Comparison of ENCODE assay signal across 30 cellular contexts in the genomic region with DNA sequence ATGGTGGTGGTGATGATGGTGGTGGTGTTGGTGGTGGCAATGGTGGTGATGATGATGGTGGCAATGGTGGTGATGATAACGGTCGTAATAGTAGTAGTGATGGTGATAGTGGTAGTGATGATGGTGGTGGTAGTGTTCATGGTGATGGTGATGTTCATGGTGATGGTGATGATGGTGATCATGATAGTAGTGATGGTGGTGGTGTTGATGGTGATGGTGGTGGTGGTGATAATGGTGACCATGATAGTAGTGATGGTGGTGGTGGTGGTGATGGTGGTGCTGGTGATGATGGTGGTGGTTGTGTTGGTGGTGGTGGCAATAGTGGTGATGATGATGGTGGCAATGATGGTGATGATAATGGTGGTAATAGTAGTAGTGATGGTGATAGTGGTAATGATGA.
"Had no signal": no experiment of that assay in that cellular context is flagged by ENCODE, and none has a peak within 500 bp of the region (broad histone marks: within the 10 kb centered on the region; RNA-seq: fewer than 3 reads in every experiment).

No MANE protein-coding gene starts in this region.

- H3K27me3 Mint-ChIP-seq: activated CD4-positive, alpha-beta memory T cell treated with anti-CD3 and anti-CD28 coated beads, Interleukin-2, amount 10 ng/mL, durations not matched to agents 7 days and 5 days; activated CD4-positive, alpha-beta T cell treated with anti-CD3 and anti-CD28 coated beads, Interleukin-2, amount 10 ng/mL, durations not matched to agents 7 days and 5 days; activated naive CD4-positive, alpha-beta T cell treated with anti-CD3 and anti-CD28 coated beads, Interleukin-2, amount 10 ng/mL, durations not matched to agents 7 days and 5 days; activated naive CD8-positive, alpha-beta T cell treated with anti-CD3 and anti-CD28 coated beads, Interleukin-2, amount 10 ng/mL, durations not matched to agents 7 days and 5 days; activated T-cell treated with anti-CD3 and anti-CD28 coated beads, Interleukin-2, amount 50 U/mL, for 24 hours had no signal

- H3K27me3 ChIP-seq: ascending aorta, breast epithelium, cardiac muscle cell, colonic mucosa had no signal

- H3K27ac Mint-ChIP-seq: activated CD4-positive, alpha-beta memory T cell treated with anti-CD3 and anti-CD28 coated beads, Interleukin-2, amount 10 ng/mL, durations not matched to agents 7 days and 5 days; activated CD4-positive, alpha-beta T cell treated with anti-CD3 and anti-CD28 coated beads, Interleukin-2, amount 10 ng/mL, durations not matched to agents 7 days and 5 days; activated naive CD4-positive, alpha-beta T cell treated with anti-CD3 and anti-CD28 coated beads, Interleukin-2, amount 10 ng/mL, durations not matched to agents 7 days and 5 days; activated naive CD4-positive, alpha-beta T cell treated with anti-CD3 and anti-CD28 coated beads, Interleukin-2, amount 50 U/mL, for 72 hours; activated naive CD8-positive, alpha-beta T cell treated with anti-CD3 and anti-CD28 coated beads, Interleukin-2, amount 10 ng/mL, durations not matched to agents 7 days and 5 days; activated T-cell treated with anti-CD3 and anti-CD28 coated beads, Interleukin-2, amount 50 U/mL, for 24 hours; activated T-cell treated with anti-CD3 and anti-CD28 coated beads, Interleukin-2, amount 50 U/mL, for 72 hours; brain; endodermal cell; WTC11 had no signal

- H3K36me3 Mint-ChIP-seq: activated naive CD4-positive, alpha-beta T cell treated with anti-CD3 and anti-CD28 coated beads, Interleukin-2, amount 10 ng/mL, durations not matched to agents 7 days and 5 days; activated naive CD4-positive, alpha-beta T cell treated with anti-CD3 and anti-CD28 coated beads, Interleukin-2, amount 50 U/mL, for 72 hours; activated naive CD8-positive, alpha-beta T cell treated with anti-CD3 and anti-CD28 coated beads, Interleukin-2, amount 10 ng/mL, durations not matched to agents 7 days and 5 days; brain; WTC11 had no signal

- H3K27ac ChIP-seq: ascending aorta, cardiac muscle cell, colonic mucosa had no signal

- H3K9me3 Mint-ChIP-seq: activated naive CD4-positive, alpha-beta T cell treated with anti-CD3 and anti-CD28 coated beads, Interleukin-2, amount 50 U/mL, for 72 hours; activated naive CD8-positive, alpha-beta T cell treated with anti-CD3 and anti-CD28 coated beads, Interleukin-2, amount 10 ng/mL, durations not matched to agents 7 days and 5 days; activated T-cell treated with anti-CD3 and anti-CD28 coated beads, Interleukin-2, amount 50 U/mL, for 72 hours; endodermal cell had no signal

- FAIRE-seq: frontal cortex, TTC549 had no signal

- H3K9me3 ChIP-seq: ascending aorta, breast epithelium, colonic mucosa had no signal

- H3K4me3 ChIP-seq: ascending aorta, breast epithelium, cardiac muscle cell, colonic mucosa had no signal

- H3K4me3 Mint-ChIP-seq: activated CD4-positive, alpha-beta memory T cell treated with anti-CD3 and anti-CD28 coated beads, Interleukin-2, amount 10 ng/mL, durations not matched to agents 7 days and 5 days; activated CD4-positive, alpha-beta T cell treated with anti-CD3 and anti-CD28 coated beads, Interleukin-2, amount 10 ng/mL, durations not matched to agents 7 days and 5 days; activated naive CD4-positive, alpha-beta T cell treated with anti-CD3 and anti-CD28 coated beads, Interleukin-2, amount 10 ng/mL, durations not matched to agents 7 days and 5 days; activated naive CD8-positive, alpha-beta T cell treated with anti-CD3 and anti-CD28 coated beads, Interleukin-2, amount 10 ng/mL, durations not matched to agents 7 days and 5 days; activated T-cell treated with anti-CD3 and anti-CD28 coated beads, Interleukin-2, amount 50 U/mL, for 24 hours; activated T-cell treated with anti-CD3 and anti-CD28 coated beads, Interleukin-2, amount 50 U/mL, for 72 hours; brain; endodermal cell; WTC11 had no signal

- ATAC-seq: activated naive CD4-positive, alpha-beta T cell treated with anti-CD3 and anti-CD28 coated beads, Interleukin-2, amount 50 U/mL, for 72 hours; activated T-cell treated with anti-CD3 and anti-CD28 coated beads, Interleukin-2, amount 50 U/mL, for 72 hours; esophagus mucosa; WTC11 had no signal

- DNase-seq: activated CD4-positive, alpha-beta memory T cell treated with anti-CD3 and anti-CD28 coated beads, Interleukin-2, amount 10 ng/mL, durations not matched to agents 7 days and 5 days; activated CD4-positive, alpha-beta T cell treated with anti-CD3 and anti-CD28 coated beads for 1 hour; activated CD4-positive, alpha-beta T cell treated with anti-CD3 and anti-CD28 coated beads for 4 hours; activated CD4-positive, alpha-beta T cell treated with anti-CD3 and anti-CD28 coated beads, Interleukin-2, amount 10 ng/mL, durations not matched to agents 7 days and 5 days; activated CD4-positive, alpha-beta T cell treated with anti-CD3 and anti-CD28 coated beads, Interleukin-2, amount 50 U/mL, for 4 hours; activated CD8-positive, alpha-beta memory T cell treated with anti-CD3 and anti-CD28 coated beads, Interleukin-2, amount 50 U/mL, for 48 hours; activated gamma-delta T cell; activated naive CD4-positive, alpha-beta T cell; activated naive CD4-positive, alpha-beta T cell treated with anti-CD3 and anti-CD28 coated beads, Interleukin-2, amount 10 ng/mL, durations not matched to agents 7 days and 5 days; activated naive CD8-positive, alpha-beta T cell treated with anti-CD3 and anti-CD28 coated beads, Interleukin-2, amount 10 ng/mL, durations not matched to agents 7 days and 5 days; activated T-cell treated with anti-CD3 and anti-CD28 coated beads for 4 hours; activated T-cell treated with anti-CD3 and anti-CD28 coated beads, Interleukin-2, amount 50 U/mL, for 24 hours; activated T-cell treated with anti-CD3 and anti-CD28 coated beads, Interleukin-2, amount 50 U/mL, for 72 hours; central memory CD4-positive, alpha-beta T cell; cerebellar nuclear complex; colonic mucosa; effector CD8-positive, alpha-beta T cell; endodermal cell; foreskin fibroblast; head of caudate nucleus; T-helper 2 cell had no signal

- H3K4me1 ChIP-seq: ascending aorta, breast epithelium, colonic mucosa had no signal

- H3K4me1 Mint-ChIP-seq: activated CD4-positive, alpha-beta memory T cell treated with anti-CD3 and anti-CD28 coated beads, Interleukin-2, amount 10 ng/mL, durations not matched to agents 7 days and 5 days; activated CD4-positive, alpha-beta T cell treated with anti-CD3 and anti-CD28 coated beads, Interleukin-2, amount 10 ng/mL, durations not matched to agents 7 days and 5 days; activated naive CD4-positive, alpha-beta T cell treated with anti-CD3 and anti-CD28 coated beads, Interleukin-2, amount 10 ng/mL, durations not matched to agents 7 days and 5 days; activated naive CD8-positive, alpha-beta T cell treated with anti-CD3 and anti-CD28 coated beads, Interleukin-2, amount 10 ng/mL, durations not matched to agents 7 days and 5 days had no signal

- H3K36me3 ChIP-seq: ascending aorta, breast epithelium, cardiac muscle cell, colonic mucosa had no signal
